ENCODE assay signal across 7 cellular contexts in the genomic region with DNA sequence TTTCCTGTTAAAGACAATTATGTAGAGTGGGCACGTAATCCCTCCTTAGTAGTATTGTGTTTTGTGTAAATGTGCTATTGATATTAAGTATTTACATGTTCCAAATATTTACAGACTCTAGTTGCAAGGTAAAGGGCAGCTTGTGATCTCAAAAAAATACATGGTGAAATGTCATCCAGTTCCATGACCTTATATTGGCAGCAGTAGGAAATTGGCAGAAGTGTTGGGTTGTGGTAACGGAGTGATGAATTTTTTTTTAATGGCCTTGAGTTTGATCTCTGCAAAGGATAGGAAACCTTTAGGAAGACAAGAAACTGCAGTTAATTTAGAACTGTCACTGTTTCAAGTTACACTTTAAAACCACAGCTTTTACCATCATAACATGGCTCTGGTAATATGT.
"Had no signal": no experiment of that assay in that cellular context is flagged by ENCODE, and none has a peak within 500 bp of the region (broad histone marks: within the 10 kb centered on the region; RNA-seq: fewer than 3 reads in every experiment).

No MANE protein-coding gene starts in this region.

- FAIRE-seq: H1, H54, HTR-8/SVneo had no signal

- DNase-seq: H9, HCEC 1CT, KBM-7 had no signal

- ATAC-seq: GM23338 had no signal

- H3K4me3 ChIP-seq: GM23338 had no signal
